33 cellular contexts compared by ENCODE assay signal in genomic region chr3:108315767-108316301, GRCh38. TPM values are rescaled to one million over a fixed set of nuclear protein-coding genes. Genes with fewer than 3 reads are reported as not detected.
"Had no signal": no experiment of that assay in that cellular context is flagged by ENCODE, and none has a peak within 500 bp of the region (broad histone marks: within the 10 kb centered on the region; RNA-seq: fewer than 3 reads in every experiment).

No MANE protein-coding gene starts in this region.

- H3K4me3 Mint-ChIP-seq: endodermal cell; naive thymus-derived CD4-positive, alpha-beta T cell; nephron; neural progenitor cell; stimulated activated effector memory CD8-positive, alpha-beta T cell treated with anti-CD3 and anti-CD28 coated beads, Interleukin-12 subunit alpha, Interleukin-12 subunit beta, amount 100 ng/mL, for 72 hours had no signal

- DNase-seq: dorsolateral prefrontal cortex; effector CD8-positive, alpha-beta T cell; endodermal cell; foreskin fibroblast; gastrocnemius medialis; head of caudate nucleus; kidney; left lung; mesenchymal stem cell; midbrain; naive thymus-derived CD4-positive, alpha-beta T cell; psoas muscle; stimulated activated CD4-positive, alpha-beta T cell treated with anti-CD3 and anti-CD28 coated beads, Interleukin-2, amount 100 ng/mL, for 24 hours; stimulated activated CD4-positive, alpha-beta T cell treated with anti-CD3 and anti-CD28 coated beads, Interleukin-4, amount 100 ng/mL, for 24 hours; stimulated activated naive CD4-positive, alpha-beta T cell treated with Interleukin-2 at 50 U/mL for 16 hours; stomach; thyroid gland; trophoblast cell had no signal

- H3K27ac ChIP-seq: dorsolateral prefrontal cortex, epithelial cell of prostate, gastrocnemius medialis, left lung, neural progenitor cell, psoas muscle, stomach, thyroid gland, vagina had no signal

- H3K9me3 ChIP-seq: gastrocnemius medialis, left lung, psoas muscle, stomach, thyroid gland, vagina had no signal

- FAIRE-seq: kidney had no signal

- H3K36me3 Mint-ChIP-seq: neural progenitor cell; stimulated activated effector memory CD8-positive, alpha-beta T cell treated with anti-CD3 and anti-CD28 coated beads, Interleukin-12 subunit alpha, Interleukin-12 subunit beta, amount 100 ng/mL, for 72 hours had no signal

- H3K9ac ChIP-seq: neural progenitor cell had no signal

- H3K4me1 ChIP-seq: gastrocnemius medialis, neural progenitor cell, psoas muscle, vagina had no signal

- H3K27me3 ChIP-seq: dorsolateral prefrontal cortex, gastrocnemius medialis, left lung, neural progenitor cell, stomach, thyroid gland, vagina had no signal

- H3K4me2 ChIP-seq: neural progenitor cell, smooth muscle cell had no signal

- H3K9me3 Mint-ChIP-seq: endodermal cell; nephron; neural progenitor cell; stimulated activated effector memory CD8-positive, alpha-beta T cell treated with anti-CD3 and anti-CD28 coated beads, Interleukin-12 subunit alpha, Interleukin-12 subunit beta, amount 100 ng/mL, for 72 hours had no signal

- H3K4me1 Mint-ChIP-seq: endodermal cell; stimulated activated effector memory CD8-positive, alpha-beta T cell treated with anti-CD3 and anti-CD28 coated beads, Interleukin-12 subunit alpha, Interleukin-12 subunit beta, amount 100 ng/mL, for 72 hours had no signal

- H3K27ac Mint-ChIP-seq: endodermal cell; naive thymus-derived CD4-positive, alpha-beta T cell; nephron; neural progenitor cell; stimulated activated effector memory CD8-positive, alpha-beta T cell treated with anti-CD3 and anti-CD28 coated beads, Interleukin-12 subunit alpha, Interleukin-12 subunit beta, amount 100 ng/mL, for 72 hours had no signal

- H2AFZ ChIP-seq: neural progenitor cell had no signal

- ATAC-seq: esophagus mucosa; gastrocnemius medialis; left lung; naive thymus-derived CD4-positive, alpha-beta T cell; psoas muscle; sciatic nerve; stimulated activated effector memory CD8-positive, alpha-beta T cell treated with anti-CD3 and anti-CD28 coated beads, Interleukin-12 subunit alpha, Interleukin-12 subunit beta, amount 100 ng/mL, for 72 hours had no signal

- H3K4me3 ChIP-seq: dorsolateral prefrontal cortex, gastrocnemius medialis, left lung, neural progenitor cell, psoas muscle, smooth muscle cell, stomach, thyroid gland, vagina had no signal

- H3K36me3 ChIP-seq: gastrocnemius medialis, left lung, neural progenitor cell, stomach, thyroid gland, vagina had no signal

RNA-seq across cellular contexts. Expression of gene HHLA2, which starts 19.5 kb away (rescaled TPM):
- total RNA-seq: endodermal cell, esophagus mucosa, glomerular endothelial cell, lower leg skin, lung microvascular endothelial cell, osteoblast, psoas muscle, smooth muscle cell, subcutaneous adipose tissue, temporal lobe, thyroid gland, ureter, vagina had no signal
- polyA plus RNA-seq: smooth muscle cell had no signal
